ENCODE assay signal across 21 cellular contexts in the genomic region with DNA sequence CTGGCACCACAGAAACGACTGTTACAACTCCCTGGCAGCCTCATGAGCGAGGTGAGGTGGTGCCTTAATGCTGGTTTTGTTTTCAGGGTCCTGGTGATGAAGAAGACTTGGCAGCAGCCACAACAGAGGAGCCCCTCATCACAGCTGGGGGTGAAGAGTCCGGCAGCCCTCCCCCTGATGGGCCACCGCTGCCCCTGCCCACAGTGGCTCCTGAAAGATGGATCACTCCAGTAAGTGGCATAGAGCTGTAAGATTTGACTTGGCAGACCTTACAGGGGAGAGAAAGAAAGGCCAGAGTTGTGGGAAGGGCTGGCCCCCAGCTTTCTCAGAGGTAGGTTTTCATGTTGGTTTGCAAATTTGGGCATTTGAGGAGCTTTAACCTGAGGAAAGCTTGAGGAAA.
DNase-seq lines count a peak whose midpoint lies in the region; ATAC-seq, FAIRE-seq and TF ChIP-seq lines count a peak whose summit lies in the region.
"Had no signal": no experiment of that assay in that cellular context is flagged by ENCODE, and none has a peak within 500 bp of the region (broad histone marks: within the 10 kb centered on the region; RNA-seq: fewer than 3 reads in every experiment).

No MANE protein-coding gene starts in this region.

- H3K36me3 Mint-ChIP-seq in activated naive CD8-positive, alpha-beta T cell treated with anti-CD3 and anti-CD28 coated beads, Interleukin-2, amount 10 ng/mL, durations not matched to agents 7 days and 5 days: peaks cover 19% of the 10 kb centered on the region
- H3K36me3 Mint-ChIP-seq in activated naive CD8-positive, alpha-beta T cell treated with anti-CD3 and anti-CD28 coated beads for 36 hours: peaks cover 7% of the 10 kb centered on the region
- H3K36me3 Mint-ChIP-seq in naive thymus-derived CD4-positive, alpha-beta T cell: peaks cover 0 to 18% (median 0%) of the 10 kb centered on the region in 5 donors
- H3K36me3 Mint-ChIP-seq in nephron progenitor cell (ENCODE audit: low read depth): no peaks in the 10 kb centered on the region
- H3K36me3 Mint-ChIP-seq: CD4-positive, CD25-positive, alpha-beta regulatory T cell had no signal

- H3K27me3 Mint-ChIP-seq in activated naive CD8-positive, alpha-beta T cell treated with anti-CD3 and anti-CD28 coated beads, Interleukin-2, amount 10 ng/mL, durations not matched to agents 7 days and 5 days: peaks cover 2% of the 10 kb centered on the region
- H3K27me3 Mint-ChIP-seq in activated naive CD8-positive, alpha-beta T cell treated with anti-CD3 and anti-CD28 coated beads for 36 hours: no peaks in the 10 kb centered on the region
- H3K27me3 Mint-ChIP-seq in naive thymus-derived CD4-positive, alpha-beta T cell: no peaks in the 10 kb centered on the region
- peaks cover 4% of the 10 kb centered on the region for H3K27me3 Mint-ChIP-seq in nephron progenitor cell (ENCODE audit: low read depth, poor library complexity)

- BruUV-seq in K562 (replicated peaks; lab: Mats Ljungman, UMichigan): no TSS peak

- H3K4me2 ChIP-seq in K562 (ENCODE audit: insufficient read depth, low read length): no peak overlapping the region
- H3K4me2 ChIP-seq: BLaER1 had no signal

- POLR2A ChIA-PET in activated naive CD8-positive, alpha-beta T cell treated with anti-CD3 and anti-CD28 coated beads, Interleukin-2, amount 10 ng/mL, durations not matched to agents 7 days and 5 days (lab: Charles Lee): interaction anchor here (1.3 to 4.1 kb wide), 2 partner anchors 37 to 89 kb away, joined by 3 to 32 read pairs; a partner anchor contains a TSS
- POLR2A ChIA-PET in K562 (lab: Yijun Ruan, JAX): interaction anchor here (0.5 to 1.4 kb wide), 4 partner anchors 14 to 907 kb away, joined by 3 to 4 read pairs (median 4); no protein-coding TSS in a partner anchor
- POLR2A ChIA-PET in naive thymus-derived CD4-positive, alpha-beta T cell (lab: Charles Lee): interaction anchor here (1.3 kb wide), 1 partner anchor 10 kb away, joined by 4 read pairs; no protein-coding TSS in a partner anchor

- no peaks in the 10 kb centered on the region for H4K20me1 ChIP-seq in K562 (replicated peaks; ENCODE audit: control insufficient read depth, insufficient read depth, low read length)
- H4K20me1 ChIP-seq: BLaER1 had no signal

- no peak for TF ChIP-seq EP300 in K562 (IDR thresholded peaks at IDR 0.05; ENCODE audit: low read length)

- no peak for DNase-seq in activated naive CD8-positive, alpha-beta T cell treated with anti-CD3 and anti-CD28 coated beads, Interleukin-2, amount 10 ng/mL, durations not matched to agents 7 days and 5 days
- no peak for DNase-seq in activated naive CD8-positive, alpha-beta T cell treated with anti-CD3 and anti-CD28 coated beads for 36 hours
- DNase-seq in K562 (ENCODE audit: extremely low read depth in 1 of 4, low spot score in 3 of 4) (no peak), nephron progenitor cell (no peak), kidney tubule cell (ENCODE audit: low spot score) (no peak), H4 (ENCODE audit: low spot score) (no peak)
- DNase-seq in naive thymus-derived CD4-positive, alpha-beta T cell: no peak
- DNase-seq: CD4-positive, CD25-positive, alpha-beta regulatory T cell; H7; Kasumi-1; NCI-H1092 treated with DMSO at 0.1 percent for 48 hours; NCI-H1436 treated with DMSO at 0.1 percent for 48 hours; NCI-H1930; NCI-H2107; NCI-H524 treated with DMSO at 0.1 percent for 48 hours; NCI-H774; SIG-M5 had no signal

- peak overlapping the region; percentile 54 for H3K27ac Mint-ChIP-seq in activated naive CD8-positive, alpha-beta T cell treated with anti-CD3 and anti-CD28 coated beads, Interleukin-2, amount 10 ng/mL, durations not matched to agents 7 days and 5 days
- no peak overlapping the region for H3K27ac Mint-ChIP-seq in activated naive CD8-positive, alpha-beta T cell treated with anti-CD3 and anti-CD28 coated beads for 36 hours
- peak overlapping the region in 5 of 9 donors; percentile 12 to 74 (median 48) for H3K27ac Mint-ChIP-seq in naive thymus-derived CD4-positive, alpha-beta T cell
- no peak overlapping the region for H3K27ac Mint-ChIP-seq in nephron progenitor cell

- no peak for FAIRE-seq in K562 (lab: Jason Lieb, UNC)
- FAIRE-seq: A204.1, D721Med, RCC 7860 had no signal

- no peaks in the 10 kb centered on the region for H3K9me3 ChIP-seq in K562 (replicated peaks; ENCODE audit: control insufficient read depth, insufficient read depth, low read depth, low read length)
- H3K9me3 ChIP-seq in naive thymus-derived CD4-positive, alpha-beta T cell (ENCODE audit: control insufficient read depth in 2 of 3, low read length in 3 of 3): no peaks in the 10 kb centered on the region

- no peaks in the 10 kb centered on the region for H3K9me1 ChIP-seq in K562 (ENCODE audit: control insufficient read depth, insufficient read depth, low read length)

- peaks cover 0 to 26% of the 10 kb centered on the region in 2 experiments; a peak in 4 of 5 replicates for H3K4me1 ChIP-seq in K562 (replicated peaks in 1 of 2; ENCODE audit: control insufficient read depth in 2 of 2, insufficient read depth in 2 of 2, low read length in 2 of 2)
- H3K4me1 ChIP-seq in naive thymus-derived CD4-positive, alpha-beta T cell (ENCODE audit: control insufficient read depth in 2 of 2, insufficient read depth in 2 of 2, low read length in 2 of 2): peaks cover 19 to 21% of the 10 kb centered on the region in 2 donors
- H3K4me1 ChIP-seq: BLaER1 had no signal

- in situ Hi-C loops in K562 (cut with MboI): loop anchor here (10.0 kb wide), 1 partner anchor 119 kb away; no protein-coding TSS in a partner anchor

- ATAC-seq in activated naive CD8-positive, alpha-beta T cell treated with anti-CD3 and anti-CD28 coated beads, Interleukin-2, amount 10 ng/mL, durations not matched to agents 7 days and 5 days (ENCODE audit: low read depth): no peak
- ATAC-seq in K562: no peak
- ATAC-seq in naive thymus-derived CD4-positive, alpha-beta T cell: no peak

- peak overlapping the region; percentile 42; the same call in 1 of the 2 replicates for H2AFZ ChIP-seq in K562 (ENCODE audit: low read depth, low read length)

- CTCF ChIA-PET in K562 (lab: Yijun Ruan, JAX; ENCODE audit: low intra/inter-chr PET ratio): no interaction called here
- CTCF ChIA-PET in naive thymus-derived CD4-positive, alpha-beta T cell (lab: Charles Lee): interaction anchor here (1.0 to 1.5 kb wide), 3 partner anchors 97 to 126 kb away, joined by 3 to 4 read pairs (median 4); no protein-coding TSS in a partner anchor

- TF ChIP-seq CTCF in K562 (IDR thresholded peaks at IDR 0.05 in 2 of 3, conservative IDR thresholded peaks at IDR 0.05 in 1 of 3; ENCODE audit: insufficient read depth in 2 of 3, low read depth in 1 of 3, low read length in 3 of 3): no peak
- no peak for TF ChIP-seq CTCF in nephron progenitor cell (IDR thresholded peaks at IDR 0.05)

- no peak overlapping the region for H3K27ac ChIP-seq in K562 (ENCODE audit: extremely low read depth, low read depth, low read length)
- no peak overlapping the region for H3K27ac ChIP-seq in naive thymus-derived CD4-positive, alpha-beta T cell (ENCODE audit: low read depth, low read length)
- H3K27ac ChIP-seq: BLaER1 had no signal

- intact Hi-C loops in K562 (cut with micrococcal nuclease): loop anchor here (2.0 kb wide), 1 partner anchor 125 kb away; no protein-coding TSS in a partner anchor
- intact Hi-C loops in naive thymus-derived CD4-positive, alpha-beta T cell (cut with micrococcal nuclease): no loop called here

- TF ChIP-seq POLR2A in K562 (conservative IDR thresholded peaks at IDR 0.05): no peak

- H3K4me1 Mint-ChIP-seq in activated naive CD8-positive, alpha-beta T cell treated with anti-CD3 and anti-CD28 coated beads, Interleukin-2, amount 10 ng/mL, durations not matched to agents 7 days and 5 days: peaks cover 29% of the 10 kb centered on the region
- peaks cover 20% of the 10 kb centered on the region for H3K4me1 Mint-ChIP-seq in activated naive CD8-positive, alpha-beta T cell treated with anti-CD3 and anti-CD28 coated beads for 36 hours
- H3K4me1 Mint-ChIP-seq in naive thymus-derived CD4-positive, alpha-beta T cell: peaks cover 16 to 44% (median 24%) of the 10 kb centered on the region in 7 donors
- H3K4me1 Mint-ChIP-seq in nephron progenitor cell: no peaks in the 10 kb centered on the region

- peaks cover 5% of the 10 kb centered on the region for H3K9me3 Mint-ChIP-seq in activated naive CD8-positive, alpha-beta T cell treated with anti-CD3 and anti-CD28 coated beads, Interleukin-2, amount 10 ng/mL, durations not matched to agents 7 days and 5 days
- H3K9me3 Mint-ChIP-seq in activated naive CD8-positive, alpha-beta T cell treated with anti-CD3 and anti-CD28 coated beads for 36 hours: peaks cover 12% of the 10 kb centered on the region
- H3K9me3 Mint-ChIP-seq in naive thymus-derived CD4-positive, alpha-beta T cell: peaks cover 0 to 16% (median 4%) of the 10 kb centered on the region in 11 donors
- peaks cover 27% of the 10 kb centered on the region for H3K9me3 Mint-ChIP-seq in nephron progenitor cell

- no peaks in the 10 kb centered on the region for H3K79me2 ChIP-seq in K562 (ENCODE audit: control insufficient read depth, insufficient read depth, low read length)

- no peaks in the 10 kb centered on the region for H3K36me3 ChIP-seq in K562 (ENCODE audit: control insufficient read depth, insufficient read depth, low read length)
- H3K36me3 ChIP-seq in naive thymus-derived CD4-positive, alpha-beta T cell (ENCODE audit: control insufficient read depth in 2 of 3, insufficient read depth in 3 of 3, low read length in 3 of 3): no peaks in the 10 kb centered on the region
- H3K36me3 ChIP-seq: BLaER1 had no signal

- no peak overlapping the region for H3K9ac ChIP-seq in K562 (ENCODE audit: insufficient read depth in 1 of 2, low read depth in 2 of 2, low read length in 2 of 2)
- H3K9ac ChIP-seq: BLaER1 had no signal

- H3K27me3 ChIP-seq in K562 (ENCODE audit: control insufficient read depth in 2 of 2, insufficient read depth in 2 of 2, low read length in 2 of 2): no peaks in the 10 kb centered on the region
- H3K27me3 ChIP-seq in naive thymus-derived CD4-positive, alpha-beta T cell (ENCODE audit: control insufficient read depth in 2 of 2, insufficient read depth in 2 of 2, low read length in 2 of 2): no peaks in the 10 kb centered on the region
- H3K27me3 ChIP-seq: BLaER1 had no signal

- H3K4me3 ChIP-seq in K562: no peak overlapping the region
- no peak overlapping the region for H3K4me3 ChIP-seq in naive thymus-derived CD4-positive, alpha-beta T cell (ENCODE audit: low read length)
- H3K4me3 ChIP-seq: BLaER1 had no signal

- no peak for TF ChIP-seq RAD21 in K562 (CRISPR knock-in tag; conservative IDR thresholded peaks at IDR 0.05 in 1 of 2, IDR thresholded peaks at IDR 0.05 in 1 of 2)

- 59% methylated on average over 4 of the region's 4 CpGs for WGBS in K562 (ENCODE audit: insufficient coverage, low coverage, missing lambda C conversion rate)

- H3K4me3 Mint-ChIP-seq in activated naive CD8-positive, alpha-beta T cell treated with anti-CD3 and anti-CD28 coated beads, Interleukin-2, amount 10 ng/mL, durations not matched to agents 7 days and 5 days: no peak overlapping the region
- no peak overlapping the region for H3K4me3 Mint-ChIP-seq in activated naive CD8-positive, alpha-beta T cell treated with anti-CD3 and anti-CD28 coated beads for 36 hours
- H3K4me3 Mint-ChIP-seq in naive thymus-derived CD4-positive, alpha-beta T cell: no peak overlapping the region
- H3K4me3 Mint-ChIP-seq in nephron progenitor cell: no peak overlapping the region
- H3K4me3 Mint-ChIP-seq: CD4-positive, CD25-positive, alpha-beta regulatory T cell had no signal

TF ChIP-seq in K562, 482 proteins besides CTCF, POLR2A, EP300 and RAD21 (continues in another document):
- TF ChIP-seq ZNF785 (CRISPR knock-in tag; IDR thresholded peaks at IDR 0.05): no peak

Comparison
In these comparisons a context has a peak if more than half of its experiments do, and no peak if none do; other contexts are left out.
1. H3K27ac Mint-ChIP-seq: peak in activated naive CD8-positive, alpha-beta T cell treated with anti-CD3 and anti-CD28 coated beads, Interleukin-2, amount 10 ng/mL, durations not matched to agents 7 days and 5 days (single experiment) and naive thymus-derived CD4-positive, alpha-beta T cell (5 of 9); none in activated naive CD8-positive, alpha-beta T cell treated with anti-CD3 and anti-CD28 coated beads for 36 hours (single experiment) and nephron progenitor cell (single experiment).